In the genomic region with DNA sequence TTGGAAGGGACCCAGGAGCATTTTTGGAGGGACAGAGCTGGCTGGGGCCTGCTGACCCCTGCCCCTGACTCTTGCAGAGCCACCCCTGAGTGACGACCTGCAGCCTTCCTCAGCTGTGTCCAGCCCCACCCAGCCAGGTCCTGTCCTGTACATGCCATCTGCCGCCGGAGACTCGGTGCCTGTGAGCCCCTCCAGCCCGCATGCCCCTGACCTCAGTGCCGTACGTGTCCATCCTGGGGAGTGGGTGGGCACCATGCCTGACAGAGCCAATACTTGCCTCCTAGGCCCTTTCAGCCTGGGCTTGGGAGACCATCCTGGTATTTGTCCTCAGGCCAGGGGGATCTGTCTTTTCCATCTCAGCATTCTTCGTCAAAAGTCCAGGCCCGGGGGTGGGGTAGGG, we compare ENCODE assay signal across 22 cellular contexts. TPM values are rescaled to one million over a fixed set of nuclear protein-coding genes. Genes with fewer than 3 reads are reported as not detected.
DNase-seq lines count a peak whose midpoint lies in the region; ATAC-seq, FAIRE-seq and TF ChIP-seq lines count a peak whose summit lies in the region.
"Had no signal": no experiment of that assay in that cellular context is flagged by ENCODE, and none has a peak within 500 bp of the region (broad histone marks: within the 10 kb centered on the region; RNA-seq: fewer than 3 reads in every experiment).

No MANE protein-coding gene starts in this region.

- ATAC-seq in left ventricle myocardium superior, result no peak
- ATAC-seq in left cardiac atrium, result no peak
- ATAC-seq in GM18498 (IDR thresholded peaks at IDR 0.05; ENCODE audit: unreplicated experiment), result no peak
- ATAC-seq in HG03135 (IDR thresholded peaks at IDR 0.05; ENCODE audit: unreplicated experiment), result no peak
- ATAC-seq: PC-3 had no signal

- H3K9me3 ChIP-seq in kidney (ENCODE audit: control insufficient read depth in 1 of 2, low read length in 2 of 2), result no peaks in the 10 kb centered on the region
- H3K9me3 ChIP-seq: MG63 had no signal

- POLR2A ChIA-PET in RWPE1 (lab: Yijun Ruan, JAX; ENCODE audit: low non-redundant PET), result no interaction called here

- H3K4me1 ChIP-seq in kidney (ENCODE audit: control insufficient read depth in 1 of 2, insufficient read depth in 1 of 2, low read depth in 1 of 2, low read length in 2 of 2), result no peaks in the 10 kb centered on the region

- H3K9ac ChIP-seq in kidney (ENCODE audit: low read length in 2 of 2), result no peak overlapping the region

- no peak for TF ChIP-seq CTCF in RWPE1 (conservative IDR thresholded peaks at IDR 0.05; ENCODE audit: low read depth)
- no peak for TF ChIP-seq CTCF in kidney (IDR thresholded peaks at IDR 0.05; ENCODE audit: borderline replicate concordance, extremely low read depth, insufficient read depth)

- DNase-seq in left ventricle myocardium superior, result peak; percentile 17
- DNase-seq in left cardiac atrium, result no peak
- DNase-seq in RWPE1 (ENCODE audit: low spot score), result no peak
- DNase-seq in kidney, result peak; percentile 62
- no peak for DNase-seq in stimulated activated CD8-positive, alpha-beta memory T cell treated with anti-CD3 and anti-CD28 coated beads, Interleukin-4, amount 100 ng/mL, for 48 hours
- DNase-seq: CD4-positive, CD25-positive, alpha-beta regulatory T cell; DMS 273 treated with DMSO at 0.1 percent for 48 hours; DND-41; MG63; NCI-H1417; NCI-H1694 treated with DMSO at 0.1 percent for 48 hours; NCI-H2081 treated with DMSO at 0.1 percent for 48 hours; NCI-H446 treated with DMSO at 0.1 percent for 48 hours; NCI-H526 treated with DMSO at 0.1 percent for 48 hours; PC-3; SHP77 treated with DMSO at 0.1 percent for 48 hours had no signal

- H3K27ac ChIP-seq in RWPE1, result peak overlapping the region; percentile 94
- no peak overlapping the region for H3K27ac ChIP-seq in kidney (ENCODE audit: low read depth in 2 of 2, low read length in 2 of 2)

- H3K4me3 ChIP-seq in kidney (ENCODE audit: low read length in 2 of 2), result no peak overlapping the region
- H3K4me3 ChIP-seq: K562, MG63, SK-N-MC had no signal

- peaks cover 42 to 65% of the 10 kb centered on the region in 2 donors for H3K36me3 ChIP-seq in kidney (ENCODE audit: control insufficient read depth in 1 of 2, insufficient read depth in 2 of 2, low read length in 2 of 2)

- FAIRE-seq in kidney (lab: Jason Lieb, UNC), result no peak
- FAIRE-seq: H1, K562 had no signal

- intact Hi-C loops in left ventricle myocardium superior (cut with micrococcal nuclease) (no loop called here), left cardiac atrium (cut with DNase I) (no loop called here), kidney (cut with DNase I) (no loop called here)

- CTCF ChIA-PET in RWPE1 (lab: Yijun Ruan, JAX), result interaction anchor here (0.6 to 1.3 kb wide), 3 partner anchors 34 to 79 kb away, joined by 4 read pairs; partner anchors contain the start of gene GALK1

RNA-seq across cellular contexts. Expression of gene UNC13D, which starts 27.5 kb away (rescaled TPM):
- 8.6 TPM for total RNA-seq in left ventricle myocardium superior
- total RNA-seq in left cardiac atrium, result 10 to 100 TPM; 22.1 to 34.0 TPM
- total RNA-seq in kidney, result 26.1 TPM
- polyA plus RNA-seq in kidney (ENCODE audit: insufficient read depth, low read depth, low replicate concordance), result 3.8 TPM
- total RNA-seq: RPMI7951 had no signal

RNA-seq across cellular contexts. Expression of gene UNK, which starts 32.1 kb away (rescaled TPM):
- total RNA-seq in left ventricle myocardium superior (14.8 TPM), left cardiac atrium (10 to 100 TPM; 15.8 to 17.8 TPM), kidney (35.5 TPM)
- polyA plus RNA-seq in kidney (ENCODE audit: insufficient read depth, low read depth, low replicate concordance), result 12.0 TPM

RNA-seq across cellular contexts. Expression of gene WBP2, which starts 38.4 kb away (rescaled TPM):
- 152 TPM for total RNA-seq in left ventricle myocardium superior
- 100 to 1,000 TPM; 106 to 122 TPM for total RNA-seq in left cardiac atrium
- total RNA-seq in kidney, result 135 TPM
- 151 TPM for polyA plus RNA-seq in kidney (ENCODE audit: insufficient read depth, low read depth, low replicate concordance)

RNA-seq across cellular contexts. Expression of gene GALK1, which starts 51.7 kb away (rescaled TPM):
- total RNA-seq in left ventricle myocardium superior (20.2 TPM), left cardiac atrium (10 to 100 TPM; 22.0 to 22.9 TPM), kidney (34.5 TPM)
- 105 TPM for polyA plus RNA-seq in kidney (ENCODE audit: insufficient read depth, low read depth, low replicate concordance)

Comparison
In these comparisons a context has a peak if more than half of its experiments do, and no peak if none do; other contexts are left out.
1. DNase-seq: peak in left ventricle myocardium superior (single experiment) and kidney (single experiment); none in left cardiac atrium (single experiment), RWPE1 (single experiment) and stimulated activated CD8-positive, alpha-beta memory T cell treated with anti-CD3 and anti-CD28 coated beads, Interleukin-4, amount 100 ng/mL, for 48 hours (single experiment).